ENCODE assay signal across 26 cellular contexts in the genomic region with DNA sequence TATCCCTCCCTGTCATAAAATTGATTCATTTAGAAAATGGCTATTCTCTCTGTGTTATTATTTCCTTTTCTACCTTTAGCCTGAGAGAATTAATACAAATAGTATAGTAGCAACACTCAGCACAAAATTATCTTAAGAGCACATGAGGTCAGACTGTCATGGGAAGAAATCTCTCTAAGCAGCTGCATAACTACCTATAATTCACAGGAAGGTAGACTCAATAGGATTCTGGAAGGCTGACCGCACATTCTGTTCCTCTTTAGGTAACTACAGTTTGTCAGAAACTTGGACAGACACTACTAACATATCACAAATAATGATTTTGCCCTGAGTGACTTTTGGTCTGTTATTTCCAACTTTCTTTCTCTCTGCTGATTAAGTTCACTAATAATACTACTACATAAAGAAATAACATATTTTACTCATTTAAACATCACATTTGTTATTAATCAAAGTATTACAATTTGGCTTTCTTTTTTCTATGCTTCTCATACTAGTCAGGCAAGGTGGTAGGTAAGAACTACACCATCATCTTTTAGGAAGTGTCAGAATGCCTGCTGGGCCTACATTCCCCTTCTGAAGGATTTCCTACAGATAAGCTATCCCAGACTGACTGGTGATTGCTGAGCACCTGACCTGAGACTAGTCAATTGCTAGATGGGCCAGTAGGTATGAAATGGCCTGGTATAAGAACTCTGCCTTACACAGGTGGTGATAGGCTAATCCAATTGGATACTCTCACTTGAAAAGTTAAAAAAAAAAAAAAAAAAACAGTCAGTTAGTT.
"Had no signal": no experiment of that assay in that cellular context is flagged by ENCODE, and none has a peak within 500 bp of the region (broad histone marks: within the 10 kb centered on the region; RNA-seq: fewer than 3 reads in every experiment).

No MANE protein-coding gene starts in this region.

- ATAC-seq: activated CD4-positive, alpha-beta T cell treated with anti-CD3 and anti-CD28 coated beads for 36 hours; activated naive CD4-positive, alpha-beta T cell treated with anti-CD3 and anti-CD28 coated beads, Interleukin-2, amount 50 U/mL, for 72 hours; activated T-cell treated with anti-CD3 and anti-CD28 coated beads, Interleukin-2, amount 50 U/mL, for 4 hours; foreskin keratinocyte; gastrocnemius medialis; heart left ventricle had no signal

- FAIRE-seq: bronchial epithelial cell had no signal

- H3K27me3 ChIP-seq: ascending aorta, brain microvascular endothelial cell, dorsolateral prefrontal cortex, esophagus muscularis mucosa, foreskin keratinocyte, gastrocnemius medialis, heart left ventricle had no signal

- DNase-seq: activated CD4-positive, alpha-beta memory T cell treated with anti-CD3 and anti-CD28 coated beads, Interleukin-2, amount 10 ng/mL, durations not matched to agents 7 days and 5 days; activated CD4-positive, alpha-beta T cell treated with anti-CD3 and anti-CD28 coated beads for 36 hours; activated CD4-positive, alpha-beta T cell treated with anti-CD3 and anti-CD28 coated beads, Interleukin-2, amount 10 ng/mL, durations not matched to agents 24 days and 14 days; activated CD4-positive, CD25-positive, alpha-beta regulatory T cell; activated CD4-positive, CD25-positive, alpha-beta regulatory T cell treated with anti-CD3 and anti-CD28 coated beads, Interleukin-2, amount 50 U/mL, for 72 hours; activated CD8-positive, alpha-beta memory T cell treated with anti-CD3 and anti-CD28 coated beads, Interleukin-2, amount 50 U/mL, for 48 hours; activated gamma-delta T cell; activated naive CD4-positive, alpha-beta T cell; activated naive CD4-positive, alpha-beta T cell treated with anti-CD3 and anti-CD28 coated beads, Interleukin-2, amount 10 ng/mL, durations not matched to agents 7 days and 5 days; activated naive CD8-positive, alpha-beta T cell treated with anti-CD3 and anti-CD28 coated beads, Interleukin-2, amount 10 ng/mL, durations not matched to agents 7 days and 5 days; activated T-cell treated with anti-CD3 and anti-CD28 coated beads for 4 hours; activated T-cell treated with anti-CD3 and anti-CD28 coated beads, Interleukin-2, amount 50 U/mL, for 4 hours; brain microvascular endothelial cell; dorsolateral prefrontal cortex; effector memory CD4-positive, alpha-beta T cell; erythroblast; foreskin keratinocyte; gastrocnemius medialis; glutamatergic neuron; heart left ventricle; T-helper 2 cell had no signal

- H3K36me3 ChIP-seq: ascending aorta, brain microvascular endothelial cell, esophagus muscularis mucosa, gastrocnemius medialis, heart left ventricle had no signal

- H3K4me1 ChIP-seq: ascending aorta, foreskin keratinocyte, heart left ventricle had no signal

- H3K4me3 ChIP-seq: ascending aorta, coronary artery, dorsolateral prefrontal cortex, esophagus muscularis mucosa, gastrocnemius medialis, heart left ventricle had no signal

- H3K27ac ChIP-seq: ascending aorta, brain microvascular endothelial cell, coronary artery, dorsolateral prefrontal cortex, esophagus muscularis mucosa, foreskin keratinocyte, gastrocnemius medialis, heart left ventricle had no signal

- H3K9me3 ChIP-seq: ascending aorta, esophagus muscularis mucosa, gastrocnemius medialis, heart left ventricle had no signal
